ENCODE assay signal across 8 cellular contexts in the genomic region with DNA sequence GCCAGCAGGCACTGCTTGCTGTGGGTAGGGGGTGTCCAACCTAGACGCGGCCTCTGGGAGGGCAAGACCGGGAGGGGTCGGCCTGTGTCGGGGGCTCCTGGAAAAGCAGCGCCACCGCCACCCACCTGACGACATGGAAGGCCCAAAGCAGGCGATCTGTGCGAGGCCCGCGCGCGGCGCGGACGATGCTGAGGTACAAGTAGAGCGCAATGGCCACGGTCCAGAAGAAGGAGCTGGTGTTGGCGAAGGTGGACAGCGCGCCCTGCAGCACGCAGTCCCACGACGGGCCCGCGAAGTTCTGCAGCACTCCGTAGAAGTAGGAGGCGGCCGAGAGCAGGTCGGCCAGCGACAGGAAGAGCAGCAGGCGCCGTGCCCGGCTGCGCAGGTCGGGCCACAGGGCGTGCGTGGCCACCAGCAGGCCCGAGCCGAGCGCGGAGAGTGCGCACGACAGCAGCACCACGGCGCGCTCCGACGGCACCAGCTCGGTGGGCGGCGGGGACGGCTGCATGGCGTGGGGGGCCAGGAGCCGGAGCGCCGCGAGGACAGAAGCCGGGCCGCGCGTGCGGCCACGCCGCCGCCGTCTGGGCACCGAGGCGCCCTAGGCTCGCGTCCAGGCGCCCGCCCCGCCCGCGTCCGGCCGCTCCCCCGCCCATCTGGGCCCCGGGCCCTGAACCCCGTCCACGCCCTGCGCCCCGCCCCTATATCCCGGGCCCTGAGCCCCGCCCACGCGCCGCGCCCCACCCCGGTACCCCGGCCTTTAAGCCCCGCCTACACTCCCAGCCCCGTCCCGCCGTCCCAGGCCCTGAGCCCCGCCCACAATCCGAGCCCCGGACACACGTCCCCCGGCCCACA. TPM values are rescaled to one million over a fixed set of nuclear protein-coding genes. Genes with fewer than 3 reads are reported as not detected.
A peak's percentile ranks its signal among the peaks of the same experiment; 100 is the strongest.
DNase-seq lines count a peak whose midpoint lies in the region; ATAC-seq lines count a peak whose summit lies in the region.

TSS of gene GPR157 (minus strand) at position 583 of the 852 bp plus-strand sequence. CDS start at position 508, 75 bp downstream.

- peak; percentile 79 for ATAC-seq in HG02885 (IDR thresholded peaks at IDR 0.05; ENCODE audit: poor library complexity, unreplicated experiment)

- peak; percentile 23 for DNase-seq in NK-92 treated with Interleukin-12 subunit alpha and Interleukin-12 subunit beta, amount 100 ng/mL, for 24 hours (lab: John Stamatoyannopoulos, UW)
- DNase-seq in NK-92 (lab: John Stamatoyannopoulos, UW; ENCODE audit: unreplicated experiment) (no peak), NCI-H748 (lab: John Stamatoyannopoulos, UW; ENCODE audit: unreplicated experiment) (peak; percentile 68), epidermal melanocyte (ENCODE audit: insufficient read length, low spot score) (peak; percentile 86), mucosa of gallbladder (ENCODE audit: low spot score) (peak; percentile 88)
- peak; percentile 81 for DNase-seq in activated CD8-positive, alpha-beta memory T cell treated with anti-CD3 and anti-CD28 coated beads, Interleukin-2, amount 50 U/mL, for 4 hours
- DNase-seq in stimulated activated CD8-positive, alpha-beta memory T cell treated with anti-CD3 and anti-CD28 coated beads, Interleukin-4, amount 100 ng/mL, for 48 hours, result peak; percentile 87

RNA-seq across cellular contexts. Expression of gene GPR157, which starts in this region (rescaled TPM):
- total RNA-seq in mucosa of gallbladder, result 8.3 TPM
